In genomic region chr7:92131764-92132330, GRCh38 we compare ENCODE assay signal across 13 cellular contexts. TPM values are rescaled to one million over a fixed set of nuclear protein-coding genes. Genes with fewer than 3 reads are reported as not detected.
DNase-seq lines count a peak whose midpoint lies in the region; ATAC-seq and TF ChIP-seq lines count a peak whose summit lies in the region.
"Had no signal": no experiment of that assay in that cellular context is flagged by ENCODE, and none has a peak within 500 bp of the region (broad histone marks: within the 10 kb centered on the region; RNA-seq: fewer than 3 reads in every experiment).

No MANE protein-coding gene starts in this region.

- CTCF ChIA-PET in PC-3 (lab: Charles Lee), result interaction anchor here (0.6 to 1.0 kb wide), 2 partner anchors 37 kb away, joined by 4 read pairs; no protein-coding TSS in a partner anchor

- peaks cover 22% of the 10 kb centered on the region; the same call in 1 of the 2 replicates for H3K36me3 ChIP-seq in PC-3 (ENCODE audit: low read depth, low read length)

- intact Hi-C loops in PC-3 (cut with micrococcal nuclease), result no loop called here

- H3K27me3 ChIP-seq in PC-3 (ENCODE audit: low read length), result no peaks in the 10 kb centered on the region

- H3K4me1 ChIP-seq in PC-3 (ENCODE audit: insufficient read depth, low read length), result peaks cover 22% of the 10 kb centered on the region; the same call in 1 of the 2 replicates

- no peaks in the 10 kb centered on the region for H3K9me3 Mint-ChIP-seq in T-helper 2 cell treated with Interferon-gamma antibody and Interleukin-4, amounts not matched to agents 5 μg/mL and 100 μg/mL, for 36 hours
- no peaks in the 10 kb centered on the region for H3K9me3 Mint-ChIP-seq in progenitor cell of endocrine pancreas (ENCODE audit: low read depth)

- peaks cover 39% of the 10 kb centered on the region for H3K4me1 Mint-ChIP-seq in T-helper 2 cell treated with Interferon-gamma antibody and Interleukin-4, amounts not matched to agents 5 μg/mL and 100 μg/mL, for 36 hours (ENCODE audit: low read depth)
- H3K4me1 Mint-ChIP-seq in progenitor cell of endocrine pancreas (ENCODE audit: low read depth), result peaks cover 25% of the 10 kb centered on the region

- no peaks in the 10 kb centered on the region for H3F3A ChIP-seq in PC-3 (ENCODE audit: low read length, unreplicated experiment)

- no peak overlapping the region for H3K27ac ChIP-seq in PC-3 (ENCODE audit: low read length)

- no peak overlapping the region for H3K9ac ChIP-seq in PC-3 (ENCODE audit: low read length)

- H3K9me3 ChIP-seq in PC-3 (ENCODE audit: low read length), result no peaks in the 10 kb centered on the region

- no peak for TF ChIP-seq CTCF in PC-3 (conservative IDR thresholded peaks at IDR 0.05; ENCODE audit: low read depth, low read length)
- TF ChIP-seq CTCF in epithelial cell of proximal tubule (conservative IDR thresholded peaks at IDR 0.05; ENCODE audit: low read depth, low read length), result no peak
- no peak for TF ChIP-seq CTCF in progenitor cell of endocrine pancreas (IDR thresholded peaks at IDR 0.05; ENCODE audit: unreplicated experiment)

- H4K20me1 ChIP-seq in PC-3 (ENCODE audit: low read length), result peaks cover 28% of the 10 kb centered on the region

- POLR2A ChIA-PET in PC-3 (lab: Charles Lee; ENCODE audit: unreplicated experiment), result no interaction called here

- H3K9me2 ChIP-seq in PC-3 (replicated peaks; ENCODE audit: low read length), result no peaks in the 10 kb centered on the region

- no peak overlapping the region for H2AFZ ChIP-seq in PC-3 (ENCODE audit: low read length)

- peaks cover 41% of the 10 kb centered on the region for H3K36me3 Mint-ChIP-seq in T-helper 2 cell treated with Interferon-gamma antibody and Interleukin-4, amounts not matched to agents 5 μg/mL and 100 μg/mL, for 36 hours (ENCODE audit: low read depth)
- H3K36me3 Mint-ChIP-seq in progenitor cell of endocrine pancreas (ENCODE audit: insufficient read depth), result peaks cover 10% of the 10 kb centered on the region

- no peak overlapping the region for H3K27ac Mint-ChIP-seq in T-helper 2 cell treated with Interferon-gamma antibody and Interleukin-4, amounts not matched to agents 5 μg/mL and 100 μg/mL, for 36 hours
- no peak overlapping the region for H3K27ac Mint-ChIP-seq in progenitor cell of endocrine pancreas

- no peaks in the 10 kb centered on the region for H3K27me3 Mint-ChIP-seq in T-helper 2 cell treated with Interferon-gamma antibody and Interleukin-4, amounts not matched to agents 5 μg/mL and 100 μg/mL, for 36 hours (ENCODE audit: low read depth)
- no peaks in the 10 kb centered on the region for H3K27me3 Mint-ChIP-seq in progenitor cell of endocrine pancreas

- H3K4me2 ChIP-seq in PC-3 (ENCODE audit: low read length), result peak overlapping the region; percentile 95

- H3K4me3 Mint-ChIP-seq in T-helper 2 cell treated with Interferon-gamma antibody and Interleukin-4, amounts not matched to agents 5 μg/mL and 100 μg/mL, for 36 hours, result peak overlapping the region; percentile 18
- peak overlapping the region; percentile 40 for H3K4me3 Mint-ChIP-seq in progenitor cell of endocrine pancreas (ENCODE audit: low read depth)

- peaks cover 47% of the 10 kb centered on the region for H3K79me2 ChIP-seq in PC-3 (ENCODE audit: low read length)

- no TSS peak for BruUV-seq in PC-3 (replicated peaks; lab: Mats Ljungman, UMichigan)

- H3K4me3 ChIP-seq in PC-3 (ENCODE audit: low read length) (peak overlapping the region; percentile 82), epithelial cell of proximal tubule (ENCODE audit: low read depth, low read length) (peak overlapping the region; percentile 93)

- ATAC-seq in PC-3 (no peak), GM19455 (IDR thresholded peaks at IDR 0.05; ENCODE audit: unreplicated experiment) (no peak)
- ATAC-seq: activated CD8-positive, alpha-beta memory T cell treated with anti-CD3 and anti-CD28 coated beads, Interleukin-2, amount 10 ng/mL, durations not matched to agents 7 days and 5 days; right cardiac atrium had no signal

- no peak for DNase-seq in T-helper 2 cell treated with Interferon-gamma antibody and Interleukin-4, amounts not matched to agents 5 μg/mL and 100 μg/mL, for 36 hours (ENCODE audit: low spot score)
- DNase-seq in T-helper 2 cell (no peak), PC-3 (no peak), epithelial cell of proximal tubule (ENCODE audit: low read depth) (no peak), progenitor cell of endocrine pancreas (ENCODE audit: low spot score, unreplicated experiment) (no peak), DMS79 (lab: John Stamatoyannopoulos, UW) (no peak), anterior cingulate cortex (lab: John Stamatoyannopoulos, UW) (no peak)
- DNase-seq: activated CD8-positive, alpha-beta memory T cell treated with anti-CD3 and anti-CD28 coated beads, Interleukin-2, amount 10 ng/mL, durations not matched to agents 7 days and 5 days; foreskin melanocyte; NCI-H226; right cardiac atrium had no signal

RNA-seq across cellular contexts. Expression of gene CYP51A1, which starts 2.4 kb away (rescaled TPM):
- total RNA-seq in PC-3 (2014; rRNA removed) (52.3 and 58.3 TPM in 2 replicates), epithelial cell of proximal tubule (74.8 and 149 TPM in 2 replicates), progenitor cell of endocrine pancreas (79.8 and 89.8 TPM in 2 replicates)

RNA-seq across cellular contexts. Expression of gene LRRD1, which starts 47.1 kb away (rescaled TPM):
- total RNA-seq in PC-3 (2014; rRNA removed), result not detected in 2 replicates
- not detected in 2 replicates for total RNA-seq in epithelial cell of proximal tubule
- 0.31 and 0.34 TPM in 2 replicates for total RNA-seq in progenitor cell of endocrine pancreas
- total RNA-seq: activated CD8-positive, alpha-beta memory T cell treated with anti-CD3 and anti-CD28 coated beads, Interleukin-2, amount 10 ng/mL, durations not matched to agents 7 days and 5 days; T-helper 1 cell treated with Interleukin-12 subunit alpha and Interleukin-12 subunit beta and Interleukin-4 antibody, amounts not matched to agents 30 ng/mL and 1 ng/mL, for 36 hours had no signal
